Comparison of ENCODE assay signal across 13 cellular contexts in the genomic region with DNA sequence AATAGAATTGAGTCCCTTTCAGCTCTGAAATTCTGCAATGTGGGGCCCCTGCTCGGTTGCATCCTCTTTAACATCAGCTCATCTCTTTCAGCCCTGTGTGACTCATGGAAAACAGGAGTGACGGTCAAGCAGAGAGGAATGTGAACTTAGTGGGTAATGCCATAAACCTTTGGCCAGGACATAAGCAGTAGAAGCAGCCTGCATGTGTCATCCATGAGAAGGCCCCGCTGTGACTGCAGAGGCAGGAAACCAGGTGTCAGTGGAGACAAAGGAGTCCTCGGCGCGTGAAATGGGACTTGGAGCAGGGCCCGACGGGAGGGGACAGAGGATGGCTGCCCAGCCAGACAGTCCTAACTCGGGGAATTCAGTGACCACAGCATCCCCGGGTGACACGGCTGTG. TPM values are rescaled to one million over a fixed set of nuclear protein-coding genes. Genes with fewer than 3 reads are reported as not detected.
DNase-seq lines count a peak whose midpoint lies in the region; ATAC-seq, FAIRE-seq and TF ChIP-seq lines count a peak whose summit lies in the region.
"Had no signal": no experiment of that assay in that cellular context is flagged by ENCODE, and none has a peak within 500 bp of the region (broad histone marks: within the 10 kb centered on the region; RNA-seq: fewer than 3 reads in every experiment).

No MANE protein-coding gene starts in this region.

- peaks cover 3% of the 10 kb centered on the region; the same call in 1 of the 2 replicates for H3K27me3 ChIP-seq in SJCRH30

- DNase-seq in AG09309 (ENCODE audit: low read depth), result peak; percentile 72
- DNase-seq in HTR-8/SVneo (ENCODE audit: insufficient read length, low spot score), result peak; percentile 88
- peak; percentile 75 to 78 for DNase-seq in SJCRH30
- DNase-seq in iPS-NIHi11 (ENCODE audit: low spot score), result peak; percentile 74
- DNase-seq in DMS79 (lab: John Stamatoyannopoulos, UW), result no peak
- no peak for DNase-seq in UCSD-AML1 (lab: John Stamatoyannopoulos, UW; ENCODE audit: unreplicated experiment)
- no peak for DNase-seq in activated CD4-positive, alpha-beta T cell treated with anti-CD3 and anti-CD28 coated beads, Interleukin-2, amount 50 U/mL, for 4 hours
- DNase-seq: DND-41 had no signal

- peaks cover 6% of the 10 kb centered on the region; the same call in 1 of the 2 replicates for H3K4me1 ChIP-seq in SJCRH30

- peak overlapping the region; percentile 26 for H3K27ac ChIP-seq in SJCRH30
- H3K27ac ChIP-seq: esophagus muscularis mucosa, neutrophil had no signal

- no peak for TF ChIP-seq CTCF in AG09309 (IDR thresholded peaks at IDR 0.05; ENCODE audit: control insufficient read depth, insufficient read depth, low read depth, low read length, missing control alignments)

- no peak for ATAC-seq in GM18873 (IDR thresholded peaks at IDR 0.05; ENCODE audit: low FRiP score, unreplicated experiment)
- ATAC-seq: stimulated activated memory B cell treated with anti-CD40 and anti-IgM and Interleukin-4, amounts not matched to agents 10 μg/mL and 1 μg/mL and 100 μg/mL, for 72 hours had no signal

- peak; percentile 83 for FAIRE-seq in HTR-8/SVneo (lab: Jason Lieb, UNC)

- H3K36me3 ChIP-seq in SJCRH30, result no peaks in the 10 kb centered on the region
- H3K36me3 ChIP-seq: esophagus muscularis mucosa, neutrophil had no signal

- no peaks in the 10 kb centered on the region for H3K9me3 ChIP-seq in SJCRH30 (replicated peaks)
- H3K9me3 ChIP-seq: esophagus muscularis mucosa, neutrophil had no signal

- no peak overlapping the region for H3K4me3 ChIP-seq in AG09309 (ENCODE audit: control insufficient read depth, low read depth, low read length)
- H3K4me3 ChIP-seq in SJCRH30, result no peak overlapping the region
- H3K4me3 ChIP-seq: esophagus muscularis mucosa had no signal

RNA-seq across cellular contexts. Expression of gene EPHB2, which starts 21.1 kb away (rescaled TPM):
- total RNA-seq in SJCRH30 (2014; rRNA removed; shearing (Covaris generic)), result 29.8 and 32.4 TPM in 2 replicates
- total RNA-seq: activated T-helper 2 cell treated with anti-CD3 and anti-CD28 coated beads, Interferon-gamma antibody, Interleukin-2, Interleukin-4, amounts not matched to agents 10 μg/mL and 5 μg/mL and 100 μg/mL, durations not matched to agents 14 hours and 24 hours and 36 hours had no signal

RNA-seq across cellular contexts. Expression of gene C1QB, which starts 36.5 kb away (rescaled TPM):
- not detected in 2 replicates for total RNA-seq in SJCRH30 (2014; rRNA removed; shearing (Covaris generic))
- total RNA-seq: activated T-helper 2 cell treated with anti-CD3 and anti-CD28 coated beads, Interferon-gamma antibody, Interleukin-2, Interleukin-4, amounts not matched to agents 10 μg/mL and 5 μg/mL and 100 μg/mL, durations not matched to agents 14 hours and 24 hours and 36 hours had no signal

RNA-seq across cellular contexts. Expression of gene C1QC, which starts 46.1 kb away (rescaled TPM):
- total RNA-seq in SJCRH30 (2014; rRNA removed; shearing (Covaris generic)), result not detected in 2 replicates
- total RNA-seq: activated T-helper 2 cell treated with anti-CD3 and anti-CD28 coated beads, Interferon-gamma antibody, Interleukin-2, Interleukin-4, amounts not matched to agents 10 μg/mL and 5 μg/mL and 100 μg/mL, durations not matched to agents 14 hours and 24 hours and 36 hours had no signal

RNA-seq across cellular contexts. Expression of gene C1QA, which starts 53.1 kb away (rescaled TPM):
- 0.08 and 0.35 TPM in 2 replicates for total RNA-seq in SJCRH30 (2014; rRNA removed; shearing (Covaris generic))
- total RNA-seq: activated T-helper 2 cell treated with anti-CD3 and anti-CD28 coated beads, Interferon-gamma antibody, Interleukin-2, Interleukin-4, amounts not matched to agents 10 μg/mL and 5 μg/mL and 100 μg/mL, durations not matched to agents 14 hours and 24 hours and 36 hours had no signal

Comparison
In these comparisons a context has a peak if more than half of its experiments do, and no peak if none do; other contexts are left out.
1. DNase-seq: peak in AG09309 (single experiment), HTR-8/SVneo (single experiment), SJCRH30 (2 of 2) and iPS-NIHi11 (single experiment); none in DMS79 (single experiment), UCSD-AML1 (single experiment) and activated CD4-positive, alpha-beta T cell treated with anti-CD3 and anti-CD28 coated beads, Interleukin-2, amount 50 U/mL, for 4 hours (0 of 2).